1 cellular context compared by ENCODE assay signal in the genomic region with DNA sequence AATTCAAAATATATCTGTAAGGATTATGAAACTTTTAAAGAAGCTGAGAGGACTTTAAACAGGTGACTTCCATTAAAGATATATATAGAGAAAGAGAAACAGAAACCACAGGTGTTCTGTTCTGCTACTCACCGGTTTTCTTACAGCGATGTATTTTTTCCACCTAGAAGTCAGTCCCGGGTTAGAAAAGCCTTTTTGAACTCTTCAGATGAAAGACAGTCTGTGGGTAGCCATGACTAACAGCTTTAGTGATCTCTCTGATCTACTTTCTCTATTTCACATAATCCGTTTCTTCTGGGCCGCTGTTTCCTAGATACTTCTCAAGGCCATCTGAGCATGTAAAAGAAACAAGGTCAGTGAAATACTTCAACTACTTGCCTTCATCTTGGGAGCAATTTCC.
TF ChIP-seq lines count a peak whose summit lies in the region.

No MANE protein-coding gene starts in this region.

TF ChIP-seq in WTC11, 78 proteins besides CTCF, POLR2A, EP300 and RAD21 (continued from another document):
- TF ChIP-seq, protein P1, sequence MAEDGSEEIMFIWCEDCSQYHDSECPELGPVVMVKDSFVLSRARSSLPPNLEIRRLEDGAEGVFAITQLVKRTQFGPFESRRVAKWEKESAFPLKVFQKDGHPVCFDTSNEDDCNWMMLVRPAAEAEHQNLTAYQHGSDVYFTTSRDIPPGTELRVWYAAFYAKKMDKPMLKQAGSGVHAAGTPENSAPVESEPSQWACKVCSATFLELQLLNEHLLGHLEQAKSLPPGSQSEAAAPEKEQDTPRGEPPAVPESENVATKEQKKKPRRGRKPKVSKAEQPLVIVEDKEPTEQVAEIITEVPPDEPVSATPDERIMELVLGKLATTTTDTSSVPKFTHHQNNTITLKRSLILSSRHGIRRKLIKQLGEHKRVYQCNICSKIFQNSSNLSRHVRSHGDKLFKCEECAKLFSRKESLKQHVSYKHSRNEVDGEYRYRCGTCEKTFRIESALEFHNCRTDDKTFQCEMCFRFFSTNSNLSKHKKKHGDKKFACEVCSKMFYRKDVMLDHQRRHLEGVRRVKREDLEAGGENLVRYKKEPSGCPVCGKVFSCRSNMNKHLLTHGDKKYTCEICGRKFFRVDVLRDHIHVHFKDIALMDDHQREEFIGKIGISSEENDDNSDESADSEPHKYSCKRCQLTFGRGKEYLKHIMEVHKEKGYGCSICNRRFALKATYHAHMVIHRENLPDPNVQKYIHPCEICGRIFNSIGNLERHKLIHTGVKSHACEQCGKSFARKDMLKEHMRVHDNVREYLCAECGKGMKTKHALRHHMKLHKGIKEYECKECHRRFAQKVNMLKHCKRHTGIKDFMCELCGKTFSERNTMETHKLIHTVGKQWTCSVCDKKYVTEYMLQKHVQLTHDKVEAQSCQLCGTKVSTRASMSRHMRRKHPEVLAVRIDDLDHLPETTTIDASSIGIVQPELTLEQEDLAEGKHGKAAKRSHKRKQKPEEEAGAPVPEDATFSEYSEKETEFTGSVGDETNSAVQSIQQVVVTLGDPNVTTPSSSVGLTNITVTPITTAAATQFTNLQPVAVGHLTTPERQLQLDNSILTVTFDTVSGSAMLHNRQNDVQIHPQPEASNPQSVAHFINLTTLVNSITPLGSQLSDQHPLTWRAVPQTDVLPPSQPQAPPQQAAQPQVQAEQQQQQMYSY (CRISPR knock-in tag; IDR thresholded peaks at IDR 0.05): no peak
- TF ChIP-seq, protein P2, sequence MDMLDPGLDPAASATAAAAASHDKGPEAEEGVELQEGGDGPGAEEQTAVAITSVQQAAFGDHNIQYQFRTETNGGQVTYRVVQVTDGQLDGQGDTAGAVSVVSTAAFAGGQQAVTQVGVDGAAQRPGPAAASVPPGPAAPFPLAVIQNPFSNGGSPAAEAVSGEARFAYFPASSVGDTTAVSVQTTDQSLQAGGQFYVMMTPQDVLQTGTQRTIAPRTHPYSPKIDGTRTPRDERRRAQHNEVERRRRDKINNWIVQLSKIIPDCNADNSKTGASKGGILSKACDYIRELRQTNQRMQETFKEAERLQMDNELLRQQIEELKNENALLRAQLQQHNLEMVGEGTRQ (CRISPR knock-in tag; IDR thresholded peaks at IDR 0.05): no peak
- TF ChIP-seq TEAD4 (CRISPR knock-in tag; IDR thresholded peaks at IDR 0.05) (no peak), FOXJ3 (CRISPR knock-in tag; IDR thresholded peaks at IDR 0.05; ENCODE audit: borderline replicate concordance) (no peak), ZNF232 (CRISPR knock-in tag; IDR thresholded peaks at IDR 0.05) (no peak), NR2C2 (CRISPR knock-in tag; IDR thresholded peaks at IDR 0.05) (no peak), JAZF1 (CRISPR knock-in tag; IDR thresholded peaks at IDR 0.05) (no peak), ZNF396 (CRISPR knock-in tag; IDR thresholded peaks at IDR 0.05; ENCODE audit: borderline replicate concordance) (no peak), ZNF219 (CRISPR knock-in tag; IDR thresholded peaks at IDR 0.05; ENCODE audit: borderline replicate concordance) (no peak), ZNF416 (CRISPR knock-in tag; IDR thresholded peaks at IDR 0.05) (no peak), NR3C1 (CRISPR knock-in tag; conservative IDR thresholded peaks at IDR 0.05; ENCODE audit: low read depth) (no peak), NFE2L1 (CRISPR knock-in tag; IDR thresholded peaks at IDR 0.05) (no peak)
- TF ChIP-seq, protein P3, sequence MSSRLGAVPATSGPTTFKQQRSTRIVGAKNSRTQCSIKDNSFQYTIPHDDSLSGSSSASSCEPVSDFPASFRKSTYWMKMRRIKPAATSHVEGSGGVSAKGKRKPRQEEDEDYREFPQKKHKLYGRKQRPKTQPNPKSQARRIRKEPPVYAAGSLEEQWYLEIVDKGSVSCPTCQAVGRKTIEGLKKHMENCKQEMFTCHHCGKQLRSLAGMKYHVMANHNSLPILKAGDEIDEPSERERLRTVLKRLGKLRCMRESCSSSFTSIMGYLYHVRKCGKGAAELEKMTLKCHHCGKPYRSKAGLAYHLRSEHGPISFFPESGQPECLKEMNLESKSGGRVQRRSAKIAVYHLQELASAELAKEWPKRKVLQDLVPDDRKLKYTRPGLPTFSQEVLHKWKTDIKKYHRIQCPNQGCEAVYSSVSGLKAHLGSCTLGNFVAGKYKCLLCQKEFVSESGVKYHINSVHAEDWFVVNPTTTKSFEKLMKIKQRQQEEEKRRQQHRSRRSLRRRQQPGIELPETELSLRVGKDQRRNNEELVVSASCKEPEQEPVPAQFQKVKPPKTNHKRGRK (CRISPR knock-in tag; IDR thresholded peaks at IDR 0.05; ENCODE audit: borderline replicate concordance): no peak
- TF ChIP-seq, protein P4, sequence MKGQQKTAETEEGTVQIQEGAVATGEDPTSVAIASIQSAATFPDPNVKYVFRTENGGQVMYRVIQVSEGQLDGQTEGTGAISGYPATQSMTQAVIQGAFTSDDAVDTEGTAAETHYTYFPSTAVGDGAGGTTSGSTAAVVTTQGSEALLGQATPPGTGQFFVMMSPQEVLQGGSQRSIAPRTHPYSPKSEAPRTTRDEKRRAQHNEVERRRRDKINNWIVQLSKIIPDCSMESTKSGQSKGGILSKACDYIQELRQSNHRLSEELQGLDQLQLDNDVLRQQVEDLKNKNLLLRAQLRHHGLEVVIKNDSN (CRISPR knock-in tag; IDR thresholded peaks at IDR 0.05): no peak
- TF ChIP-seq, protein P5, sequence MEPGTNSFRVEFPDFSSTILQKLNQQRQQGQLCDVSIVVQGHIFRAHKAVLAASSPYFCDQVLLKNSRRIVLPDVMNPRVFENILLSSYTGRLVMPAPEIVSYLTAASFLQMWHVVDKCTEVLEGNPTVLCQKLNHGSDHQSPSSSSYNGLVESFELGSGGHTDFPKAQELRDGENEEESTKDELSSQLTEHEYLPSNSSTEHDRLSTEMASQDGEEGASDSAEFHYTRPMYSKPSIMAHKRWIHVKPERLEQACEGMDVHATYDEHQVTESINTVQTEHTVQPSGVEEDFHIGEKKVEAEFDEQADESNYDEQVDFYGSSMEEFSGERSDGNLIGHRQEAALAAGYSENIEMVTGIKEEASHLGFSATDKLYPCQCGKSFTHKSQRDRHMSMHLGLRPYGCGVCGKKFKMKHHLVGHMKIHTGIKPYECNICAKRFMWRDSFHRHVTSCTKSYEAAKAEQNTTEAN (CRISPR knock-in tag; IDR thresholded peaks at IDR 0.05): no peak
- TF ChIP-seq, protein P6, sequence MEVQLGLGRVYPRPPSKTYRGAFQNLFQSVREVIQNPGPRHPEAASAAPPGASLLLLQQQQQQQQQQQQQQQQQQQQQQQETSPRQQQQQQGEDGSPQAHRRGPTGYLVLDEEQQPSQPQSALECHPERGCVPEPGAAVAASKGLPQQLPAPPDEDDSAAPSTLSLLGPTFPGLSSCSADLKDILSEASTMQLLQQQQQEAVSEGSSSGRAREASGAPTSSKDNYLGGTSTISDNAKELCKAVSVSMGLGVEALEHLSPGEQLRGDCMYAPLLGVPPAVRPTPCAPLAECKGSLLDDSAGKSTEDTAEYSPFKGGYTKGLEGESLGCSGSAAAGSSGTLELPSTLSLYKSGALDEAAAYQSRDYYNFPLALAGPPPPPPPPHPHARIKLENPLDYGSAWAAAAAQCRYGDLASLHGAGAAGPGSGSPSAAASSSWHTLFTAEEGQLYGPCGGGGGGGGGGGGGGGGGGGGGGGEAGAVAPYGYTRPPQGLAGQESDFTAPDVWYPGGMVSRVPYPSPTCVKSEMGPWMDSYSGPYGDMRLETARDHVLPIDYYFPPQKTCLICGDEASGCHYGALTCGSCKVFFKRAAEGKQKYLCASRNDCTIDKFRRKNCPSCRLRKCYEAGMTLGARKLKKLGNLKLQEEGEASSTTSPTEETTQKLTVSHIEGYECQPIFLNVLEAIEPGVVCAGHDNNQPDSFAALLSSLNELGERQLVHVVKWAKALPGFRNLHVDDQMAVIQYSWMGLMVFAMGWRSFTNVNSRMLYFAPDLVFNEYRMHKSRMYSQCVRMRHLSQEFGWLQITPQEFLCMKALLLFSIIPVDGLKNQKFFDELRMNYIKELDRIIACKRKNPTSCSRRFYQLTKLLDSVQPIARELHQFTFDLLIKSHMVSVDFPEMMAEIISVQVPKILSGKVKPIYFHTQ (CRISPR knock-in tag; IDR thresholded peaks at IDR 0.05): no peak
